ENCODE assay signal across 10 cellular contexts in the genomic region with DNA sequence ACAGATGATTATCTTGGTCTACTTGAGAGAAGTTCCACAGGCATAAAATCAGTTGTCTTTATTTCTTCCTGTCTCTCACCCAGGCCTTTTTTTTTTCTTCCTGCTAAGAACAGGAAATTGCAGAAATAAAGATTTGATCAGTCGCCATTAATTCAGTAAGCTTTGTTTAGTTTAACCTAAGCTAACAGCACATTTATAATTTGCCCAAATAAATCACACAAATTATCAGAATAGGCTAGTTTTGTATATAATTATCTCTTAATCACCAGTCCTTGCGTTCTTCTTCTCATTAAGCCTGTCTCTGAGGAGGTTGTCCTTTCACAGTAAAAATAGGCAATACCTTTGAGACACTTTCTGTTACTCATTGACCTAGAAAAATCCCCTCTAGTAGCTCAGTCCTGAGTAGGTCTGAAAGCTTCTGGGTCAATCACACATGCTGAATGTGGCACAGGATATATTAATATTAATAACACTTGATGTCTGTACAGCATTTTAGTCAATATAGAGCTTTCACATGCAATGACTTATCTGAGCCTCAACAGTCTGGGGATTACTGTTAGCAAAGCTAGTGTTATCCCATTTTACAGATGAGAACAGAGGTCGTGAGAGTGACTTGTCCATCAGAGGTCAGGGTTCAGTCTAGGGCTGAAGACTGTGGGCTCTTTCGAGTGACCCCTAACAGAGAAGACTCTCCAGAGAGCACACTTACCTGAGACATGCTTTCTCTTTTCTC. TPM values are rescaled to one million over a fixed set of nuclear protein-coding genes. Genes with fewer than 3 reads are reported as not detected.
DNase-seq lines count a peak whose midpoint lies in the region; ATAC-seq and TF ChIP-seq lines count a peak whose summit lies in the region.
"Had no signal": no experiment of that assay in that cellular context is flagged by ENCODE, and none has a peak within 500 bp of the region (broad histone marks: within the 10 kb centered on the region; RNA-seq: fewer than 3 reads in every experiment).

No MANE protein-coding gene starts in this region.

- H3K4me1 Mint-ChIP-seq in naive thymus-derived CD4-positive, alpha-beta T cell: peaks cover 55 to 98% (median 85%) of the 10 kb centered on the region in 7 donors

- no peaks in the 10 kb centered on the region for H3K36me3 ChIP-seq in Loucy (ENCODE audit: insufficient read depth, low read length)
- H3K36me3 ChIP-seq in naive thymus-derived CD4-positive, alpha-beta T cell (ENCODE audit: control insufficient read depth in 2 of 3, insufficient read depth in 3 of 3, low read length in 3 of 3): no peaks in the 10 kb centered on the region

- H3K79me2 ChIP-seq in Loucy (ENCODE audit: insufficient read depth, low read length): no peaks in the 10 kb centered on the region

- peak overlapping the region; percentile 72 for H3K27ac ChIP-seq in naive thymus-derived CD4-positive, alpha-beta T cell (ENCODE audit: low read depth, low read length)
- H3K27ac ChIP-seq: epithelial cell of prostate, HL-60 had no signal

- no peaks in the 10 kb centered on the region for H3K27me3 Mint-ChIP-seq in naive thymus-derived CD4-positive, alpha-beta T cell

- intact Hi-C loops in naive thymus-derived CD4-positive, alpha-beta T cell (cut with micrococcal nuclease): loop anchor here (1.0 to 2.0 kb wide), 4 partner anchors 9 to 29 kb away; no protein-coding TSS in a partner anchor

- DNase-seq in naive thymus-derived CD4-positive, alpha-beta T cell: peak in 1 of 9 donors; percentile 48
- DNase-seq in NCI-H2196 (lab: John Stamatoyannopoulos, UW; ENCODE audit: unreplicated experiment): no peak
- no peak for DNase-seq in NCI-H82 treated with DMSO at 0.1 percent for 48 hours (lab: John Stamatoyannopoulos, UW; ENCODE audit: unreplicated experiment)
- no peak for DNase-seq in DMS79 (lab: John Stamatoyannopoulos, UW)
- DNase-seq in occipital lobe (lab: John Stamatoyannopoulos, UW): no peak

- peak overlapping the region; percentile 59 for H3K9ac ChIP-seq in Loucy (ENCODE audit: low read depth, low read length, poor library complexity, severe bottlenecking)

- H4K20me1 ChIP-seq in Loucy (ENCODE audit: insufficient read depth, low read length, poor library complexity, severe bottlenecking): no peaks in the 10 kb centered on the region

- POLR2A ChIA-PET in naive thymus-derived CD4-positive, alpha-beta T cell (lab: Charles Lee): interaction anchor here (0.6 to 6.2 kb wide), 15 partner anchors 8 to 99 kb away, joined by 3 to 124 read pairs (median 11); a partner anchor contains a TSS

- peaks cover 0 to 17% (median 0%) of the 10 kb centered on the region in 11 donors for H3K9me3 Mint-ChIP-seq in naive thymus-derived CD4-positive, alpha-beta T cell

- TF ChIP-seq CTCF in Loucy (conservative IDR thresholded peaks at IDR 0.05; ENCODE audit: low read length): no peak

- peaks cover 0 to 30% (median 0%) of the 10 kb centered on the region in 5 donors for H3K36me3 Mint-ChIP-seq in naive thymus-derived CD4-positive, alpha-beta T cell

- H3K4me3 ChIP-seq in Loucy (ENCODE audit: low read length, poor library complexity, severe bottlenecking): peak overlapping the region; percentile 49
- H3K4me3 ChIP-seq in naive thymus-derived CD4-positive, alpha-beta T cell (ENCODE audit: low read length): peak overlapping the region; percentile 34

- H3K27me3 ChIP-seq in Loucy (ENCODE audit: insufficient read depth, low read length, poor library complexity, severe bottlenecking): no peaks in the 10 kb centered on the region
- no peaks in the 10 kb centered on the region for H3K27me3 ChIP-seq in naive thymus-derived CD4-positive, alpha-beta T cell (ENCODE audit: control insufficient read depth in 2 of 2, insufficient read depth in 2 of 2, low read length in 2 of 2)

- peak overlapping the region; percentile 72 for H3K4me2 ChIP-seq in Loucy (ENCODE audit: low read depth, low read length, poor library complexity, severe bottlenecking)

- no peak overlapping the region for H2AFZ ChIP-seq in Loucy (ENCODE audit: low read length)

- H3K4me3 Mint-ChIP-seq in naive thymus-derived CD4-positive, alpha-beta T cell: peak overlapping the region; percentile 27 to 80 (median 70)

- CTCF ChIA-PET in naive thymus-derived CD4-positive, alpha-beta T cell (lab: Charles Lee): interaction anchor here (0.7 to 2.9 kb wide), 7 partner anchors 21 to 114 kb away, joined by 3 to 12 read pairs (median 4); a partner anchor contains a TSS

- H3K9me2 ChIP-seq in Loucy (replicated peaks; ENCODE audit: low read depth, low read length): no peaks in the 10 kb centered on the region; the same call in 1 of the 2 replicates

- H3K9me3 ChIP-seq in Loucy (ENCODE audit: insufficient read depth, low read depth, low read length): no peaks in the 10 kb centered on the region
- H3K9me3 ChIP-seq in naive thymus-derived CD4-positive, alpha-beta T cell (ENCODE audit: control insufficient read depth in 2 of 3, low read length in 3 of 3): no peaks in the 10 kb centered on the region

- H3F3A ChIP-seq in Loucy (ENCODE audit: low read depth): peaks cover 9% of the 10 kb centered on the region; the same call in 1 of the 2 replicates

- peaks cover 56% of the 10 kb centered on the region for H3K4me1 ChIP-seq in Loucy (ENCODE audit: insufficient read depth, low read length, poor library complexity, severe bottlenecking)
- peaks cover 69 to 76% of the 10 kb centered on the region in 2 donors for H3K4me1 ChIP-seq in naive thymus-derived CD4-positive, alpha-beta T cell (ENCODE audit: control insufficient read depth in 2 of 2, insufficient read depth in 2 of 2, low read length in 2 of 2)

- peak; percentile 94 for ATAC-seq in GM18870 (IDR thresholded peaks at IDR 0.05; ENCODE audit: unreplicated experiment)
- ATAC-seq in HG02610 (IDR thresholded peaks at IDR 0.05; ENCODE audit: unreplicated experiment): peak; percentile 89
- peak; percentile 39 for ATAC-seq in naive thymus-derived CD4-positive, alpha-beta T cell

- peak overlapping the region; percentile 89 to 97 (median 93) for H3K27ac Mint-ChIP-seq in naive thymus-derived CD4-positive, alpha-beta T cell

RNA-seq across cellular contexts. Expression of a gene that starts 11.2 kb away (rescaled TPM):
- total RNA-seq in naive thymus-derived CD4-positive, alpha-beta T cell: 100 to 1,000 TPM; 274 to 513 (median 338) TPM
- 100 to 1,000 TPM in 1 of 2 donors, 10 to 100 TPM in 1; 66.0 to 149 TPM for polyA plus RNA-seq in naive thymus-derived CD4-positive, alpha-beta T cell
- total RNA-seq in occipital lobe: 8.1 TPM

Comparison
In these comparisons a context has a peak if more than half of its experiments do, and no peak if none do; other contexts are left out.
1. ATAC-seq: peak in every context shown above with its lines; median percentile 94 in GM18870; 89 in HG02610; 39 in naive thymus-derived CD4-positive, alpha-beta T cell.
2. RNA of a gene that starts 11.2 kb away (total RNA-seq): 274 to 513 TPM in naive thymus-derived CD4-positive, alpha-beta T cell; 8.1 TPM in occipital lobe (single experiment); every median in the first group is over 10 times any median in the second.